25 cellular contexts compared by ENCODE assay signal in the genomic region with DNA sequence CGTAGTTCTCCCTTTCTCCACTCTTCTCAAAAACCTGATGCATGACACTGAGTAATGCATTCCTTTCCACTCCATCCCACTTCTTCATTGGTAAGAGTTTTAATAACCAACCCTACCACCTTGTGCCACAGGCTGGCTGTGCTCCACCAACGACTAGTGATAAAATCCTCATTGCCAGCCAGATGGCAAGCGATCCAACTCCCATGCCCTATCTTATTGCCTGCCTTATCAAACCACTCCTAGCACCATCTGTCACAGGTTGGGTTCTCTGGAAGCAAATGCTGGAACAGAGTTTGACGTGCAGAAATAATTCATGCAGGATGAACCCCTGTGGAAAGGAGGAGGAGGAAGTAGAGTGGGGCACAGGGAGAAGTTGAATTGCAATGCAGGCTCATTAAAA.
"Had no signal": no experiment of that assay in that cellular context is flagged by ENCODE, and none has a peak within 500 bp of the region (broad histone marks: within the 10 kb centered on the region; RNA-seq: fewer than 3 reads in every experiment).

No MANE protein-coding gene starts in this region.

- H3K36me3 Mint-ChIP-seq: activated naive CD8-positive, alpha-beta T cell treated with anti-CD3 and anti-CD28 coated beads for 36 hours; stimulated activated naive B cell treated with anti-CD40 and anti-IgM and Interleukin-4, amounts not matched to agents 10 μg/mL and 1 μg/mL and 100 μg/mL, for 72 hours; type B pancreatic cell had no signal

- H3K27me3 Mint-ChIP-seq: activated CD4-positive, alpha-beta T cell treated with anti-CD3 and anti-CD28 coated beads, Interleukin-2, amount 10 ng/mL, durations not matched to agents 7 days and 5 days had no signal

- H3K27ac ChIP-seq: breast epithelium, esophagus squamous epithelium, gastrocnemius medialis, parathyroid adenoma, testis, vagina, WERI-Rb-1 had no signal

- H3K4me3 ChIP-seq: breast epithelium, esophagus squamous epithelium, gastrocnemius medialis, testis, vagina had no signal

- H3K36me3 ChIP-seq: breast epithelium, esophagus squamous epithelium, gastrocnemius medialis, vagina, WERI-Rb-1 had no signal

- H3K27me3 ChIP-seq: breast epithelium, esophagus squamous epithelium, gastrocnemius medialis, testis, vagina had no signal

- H3K27ac Mint-ChIP-seq: activated CD4-positive, alpha-beta T cell treated with anti-CD3 and anti-CD28 coated beads, Interleukin-2, amount 10 ng/mL, durations not matched to agents 7 days and 5 days; activated naive CD8-positive, alpha-beta T cell treated with anti-CD3 and anti-CD28 coated beads for 36 hours; activated T-cell treated with anti-CD3 and anti-CD28 coated beads, Interleukin-2, amount 50 U/mL, for 24 hours; activated T-helper 17 cell treated with anti-CD3 and anti-CD28 coated beads, Interleukin-2, amount 50 U/mL, for 72 hours; endodermal cell; nephron progenitor cell; stimulated activated naive B cell treated with anti-CD40 and anti-IgM and Interleukin-4, amounts not matched to agents 10 μg/mL and 1 μg/mL and 100 μg/mL, for 72 hours; T-helper 2 cell treated with Interferon-gamma antibody and Interleukin-4, amounts not matched to agents 5 μg/mL and 100 μg/mL, for 36 hours; type B pancreatic cell had no signal

- H3K4me1 Mint-ChIP-seq: activated CD4-positive, alpha-beta T cell treated with anti-CD3 and anti-CD28 coated beads, Interleukin-2, amount 10 ng/mL, durations not matched to agents 7 days and 5 days; activated naive CD8-positive, alpha-beta T cell treated with anti-CD3 and anti-CD28 coated beads for 36 hours; activated T-helper 17 cell treated with anti-CD3 and anti-CD28 coated beads, Interleukin-2, amount 50 U/mL, for 72 hours; central memory CD8-positive, alpha-beta T cell; nephron progenitor cell; stimulated activated naive B cell treated with anti-CD40 and anti-IgM and Interleukin-4, amounts not matched to agents 10 μg/mL and 1 μg/mL and 100 μg/mL, for 72 hours had no signal

- H3K9me3 ChIP-seq: breast epithelium, esophagus squamous epithelium, gastrocnemius medialis, testis, vagina had no signal

- ATAC-seq: activated T-helper 17 cell treated with anti-CD3 and anti-CD28 coated beads, Interleukin-2, amount 50 U/mL, for 72 hours; gastrocnemius medialis; stimulated activated naive B cell treated with anti-CD40 and anti-IgM and Interleukin-4, amounts not matched to agents 10 μg/mL and 1 μg/mL and 100 μg/mL, for 72 hours had no signal

- H3K4me3 Mint-ChIP-seq: activated CD4-positive, alpha-beta T cell treated with anti-CD3 and anti-CD28 coated beads, Interleukin-2, amount 10 ng/mL, durations not matched to agents 7 days and 5 days; activated naive CD8-positive, alpha-beta T cell treated with anti-CD3 and anti-CD28 coated beads for 36 hours; activated T-cell treated with anti-CD3 and anti-CD28 coated beads, Interleukin-2, amount 50 U/mL, for 24 hours; activated T-helper 17 cell treated with anti-CD3 and anti-CD28 coated beads, Interleukin-2, amount 50 U/mL, for 72 hours; central memory CD8-positive, alpha-beta T cell; endodermal cell; nephron progenitor cell; stimulated activated naive B cell treated with anti-CD40 and anti-IgM and Interleukin-4, amounts not matched to agents 10 μg/mL and 1 μg/mL and 100 μg/mL, for 72 hours; T-helper 2 cell treated with Interferon-gamma antibody and Interleukin-4, amounts not matched to agents 5 μg/mL and 100 μg/mL, for 36 hours; type B pancreatic cell had no signal

- H3K9me3 Mint-ChIP-seq: activated CD4-positive, alpha-beta T cell treated with anti-CD3 and anti-CD28 coated beads, Interleukin-2, amount 10 ng/mL, durations not matched to agents 7 days and 5 days; activated T-cell treated with anti-CD3 and anti-CD28 coated beads, Interleukin-2, amount 50 U/mL, for 24 hours; activated T-helper 17 cell treated with anti-CD3 and anti-CD28 coated beads, Interleukin-2, amount 50 U/mL, for 72 hours; central memory CD8-positive, alpha-beta T cell; endodermal cell; nephron progenitor cell; T-helper 2 cell treated with Interferon-gamma antibody and Interleukin-4, amounts not matched to agents 5 μg/mL and 100 μg/mL, for 36 hours had no signal

- FAIRE-seq: astrocyte, TTC549 had no signal

- DNase-seq: activated CD4-positive, alpha-beta T cell treated with anti-CD3 and anti-CD28 coated beads, Interleukin-2, amount 10 ng/mL, durations not matched to agents 7 days and 5 days; activated CD4-positive, CD25-positive, alpha-beta regulatory T cell treated with anti-CD3 and anti-CD28 coated beads, Interleukin-2, amount 50 U/mL, for 72 hours; activated naive CD8-positive, alpha-beta T cell treated with anti-CD3 and anti-CD28 coated beads for 36 hours; activated T-cell treated with anti-CD3 and anti-CD28 coated beads, Interleukin-2, amount 50 U/mL, for 24 hours; cortex of kidney; endodermal cell; esophagus squamous epithelium; gastrocnemius medialis; hippocampal formation; nephron progenitor cell; right cardiac atrium; stimulated activated CD4-positive, alpha-beta T cell treated with anti-CD3 and anti-CD28 coated beads, Interleukin-2, amount 100 ng/mL, for 48 hours; stimulated activated CD8-positive, alpha-beta memory T cell treated with anti-CD3 and anti-CD28 coated beads, Interleukin-4, amount 100 ng/mL, for 48 hours; stimulated activated naive B cell treated with anti-CD40 and anti-IgM and Interleukin-4, amounts not matched to agents 10 μg/mL and 1 μg/mL and 100 μg/mL, for 72 hours; testis; WERI-Rb-1 had no signal

- H3K4me1 ChIP-seq: breast epithelium, esophagus squamous epithelium, gastrocnemius medialis, parathyroid adenoma, testis, vagina had no signal
